In genomic region chr11:6321961-6322362, GRCh38 we compare ENCODE assay signal across 9 cellular contexts. TPM values are rescaled to one million over a fixed set of nuclear protein-coding genes. Genes with fewer than 3 reads are reported as not detected.
DNase-seq lines count a peak whose midpoint lies in the region; ATAC-seq and TF ChIP-seq lines count a peak whose summit lies in the region.
"Had no signal": no experiment of that assay in that cellular context is flagged by ENCODE, and none has a peak within 500 bp of the region (broad histone marks: within the 10 kb centered on the region; RNA-seq: fewer than 3 reads in every experiment).

No MANE protein-coding gene starts in this region.

- no peaks in the 10 kb centered on the region for H3K9me3 Mint-ChIP-seq in neural crest cell
- no peaks in the 10 kb centered on the region for H3K9me3 Mint-ChIP-seq in CD4-positive, alpha-beta T cell

- intact Hi-C loops in breast epithelium (cut with DNase I; ENCODE audit: low total_unique reads) = no loop called here
- intact Hi-C loops in CD4-positive, alpha-beta T cell (cut with DNase I, micrococcal nuclease) = loop anchor here in 1 of 2 experiments (2.0 kb wide), 1 partner anchor 45 kb away; no protein-coding TSS in a partner anchor

- H3K9me3 ChIP-seq in breast epithelium = no peaks in the 10 kb centered on the region
- no peaks in the 10 kb centered on the region for H3K9me3 ChIP-seq in CD4-positive, alpha-beta T cell (ENCODE audit: control insufficient read depth, low read length)

- H3K27ac ChIP-seq in breast epithelium = peak overlapping the region; percentile 91 to 94
- no peak overlapping the region for H3K27ac ChIP-seq in CD4-positive, alpha-beta T cell (ENCODE audit: low read depth, low read length)

- no peak overlapping the region for H3K4me3 ChIP-seq in breast epithelium

- ATAC-seq in GM21367 (IDR thresholded peaks at IDR 0.05; ENCODE audit: unreplicated experiment) (no peak), HG03439 (IDR thresholded peaks at IDR 0.05; ENCODE audit: unreplicated experiment) (no peak)
- ATAC-seq in CD4-positive, alpha-beta T cell (ENCODE audit: poor library complexity) = no peak

- no peaks in the 10 kb centered on the region for H3K36me3 Mint-ChIP-seq in neural crest cell (ENCODE audit: low read depth)
- H3K36me3 Mint-ChIP-seq in CD4-positive, alpha-beta T cell (ENCODE audit: low read depth) = no peaks in the 10 kb centered on the region

- H3K27me3 ChIP-seq in breast epithelium = no peaks in the 10 kb centered on the region
- H3K27me3 ChIP-seq in CD4-positive, alpha-beta T cell (ENCODE audit: control insufficient read depth, insufficient read depth, low read length) = peaks cover 38% of the 10 kb centered on the region

- H3K27ac Mint-ChIP-seq in neural crest cell (ENCODE audit: unreplicated experiment) = peak overlapping the region; percentile 97
- no peak overlapping the region for H3K27ac Mint-ChIP-seq in CD4-positive, alpha-beta T cell

- peaks cover 33% of the 10 kb centered on the region for H3K4me1 Mint-ChIP-seq in neural crest cell
- peaks cover 12% of the 10 kb centered on the region for H3K4me1 Mint-ChIP-seq in CD4-positive, alpha-beta T cell (ENCODE audit: low read depth)

- TF ChIP-seq CTCF in breast epithelium (IDR thresholded peaks at IDR 0.05) (no peak), neural crest cell (conservative IDR thresholded peaks at IDR 0.05) (no peak)
- TF ChIP-seq CTCF in CD4-positive, alpha-beta T cell (IDR thresholded peaks at IDR 0.05) = no peak

- CTCF ChIA-PET in CD4-positive, alpha-beta T cell (lab: Charles Lee) = no interaction called here

- no peaks in the 10 kb centered on the region for H3K36me3 ChIP-seq in breast epithelium

- H3K27me3 Mint-ChIP-seq in neural crest cell (ENCODE audit: low read depth) = peaks cover 24% of the 10 kb centered on the region
- peaks cover 76% of the 10 kb centered on the region for H3K27me3 Mint-ChIP-seq in CD4-positive, alpha-beta T cell

- no peak for TF ChIP-seq POLR2A in breast epithelium (IDR thresholded peaks at IDR 0.05)

- no peaks in the 10 kb centered on the region for H3K4me1 ChIP-seq in breast epithelium

- POLR2A ChIA-PET in CD4-positive, alpha-beta T cell (lab: Charles Lee) = no interaction called here

- peak overlapping the region; percentile 18 for H3K4me3 Mint-ChIP-seq in neural crest cell
- H3K4me3 Mint-ChIP-seq in CD4-positive, alpha-beta T cell = no peak overlapping the region

- DNase-seq in COR-L47 (lab: John Stamatoyannopoulos, UW) = peak; percentile 7
- DNase-seq in NCI-H146 treated with DMSO at 0.1 percent for 48 hours (lab: John Stamatoyannopoulos, UW; ENCODE audit: unreplicated experiment) = peak; percentile 89
- no peak for DNase-seq in breast epithelium (ENCODE audit: low spot score in 2 of 2)
- no peak for DNase-seq in neural crest cell (ENCODE audit: low read depth, low spot score)
- no peak for DNase-seq in effector CD8-positive, alpha-beta T cell (lab: John Stamatoyannopoulos, UW)
- DNase-seq in CD4-positive, alpha-beta T cell = no peak
- DNase-seq: SHP77 treated with DMSO at 0.1 percent for 48 hours had no signal

RNA-seq across cellular contexts. Expression of gene CAVIN3, which starts 1.7 kb away (rescaled TPM):
- 100 to 1,000 TPM in 1 of 3 donors, 10 to 100 TPM in 2; 53.1 to 130 (median 78.3) TPM for total RNA-seq in breast epithelium
- 5.8 and 9.9 TPM in 2 replicates for total RNA-seq in neural crest cell
- under 1 TPM in 1 of 2 experiments, not detected in 1; 0.27 TPM for total RNA-seq in CD4-positive, alpha-beta T cell

Comparison
In these comparisons a context has a peak if more than half of its experiments do, and no peak if none do; other contexts are left out.
1. DNase-seq: peak in COR-L47 (single experiment) and NCI-H146 treated with DMSO at 0.1 percent for 48 hours (single experiment); none in breast epithelium (0 of 2), neural crest cell (single experiment), effector CD8-positive, alpha-beta T cell (single experiment) and CD4-positive, alpha-beta T cell (0 of 10).